In the genomic region with DNA sequence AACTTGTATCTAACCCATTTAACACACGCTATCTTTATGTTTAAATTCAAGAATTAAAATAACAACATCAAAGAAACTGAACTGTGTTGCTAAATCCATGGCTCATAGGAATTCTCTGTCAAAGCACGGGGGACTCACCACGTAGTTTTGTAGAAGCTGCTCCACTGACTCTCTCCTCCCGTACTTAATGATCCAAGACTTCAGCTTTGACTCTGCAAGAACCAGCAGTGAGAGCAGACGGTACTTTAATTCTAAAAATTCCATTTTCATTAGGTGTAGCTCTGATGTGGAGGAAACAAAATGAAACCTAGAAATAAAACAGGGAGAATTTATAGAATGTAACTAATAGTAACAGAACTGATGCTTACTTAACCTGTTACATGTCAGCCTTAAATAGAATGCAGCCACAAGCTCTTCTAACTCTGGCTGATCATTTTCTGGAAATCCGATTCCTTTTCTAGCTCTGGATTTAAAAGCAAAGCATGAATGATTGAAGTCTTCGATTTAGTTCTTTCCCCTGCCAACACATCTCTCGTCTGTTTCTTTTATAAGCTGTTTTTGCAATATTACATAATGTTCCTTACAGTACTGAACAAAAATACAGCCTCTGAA, we compare ENCODE assay signal across 11 cellular contexts.
DNase-seq lines count a peak whose midpoint lies in the region; TF ChIP-seq lines count a peak whose summit lies in the region.
"Had no signal": no experiment of that assay in that cellular context is flagged by ENCODE, and none has a peak within 500 bp of the region (broad histone marks: within the 10 kb centered on the region; RNA-seq: fewer than 3 reads in every experiment).

No MANE protein-coding gene starts in this region.

- WGBS in thyroid gland, 2 donors = 21 to 31% methylated on average over 8 of the region's 8 CpGs
- 83 to 89% (median 88%) methylated on average over 8 of the region's 8 CpGs for WGBS in spleen, 5 donors

- TF ChIP-seq POLR2A in thyroid gland (IDR thresholded peaks at IDR 0.05) (peak in 1 of 2 donors; percentile 15), spleen (IDR thresholded peaks at IDR 0.05) (no peak)

- no peaks in the 10 kb centered on the region for H3K9me3 ChIP-seq in muscle layer of duodenum (ENCODE audit: control insufficient read depth in 1 of 2, low read length in 2 of 2)
- H3K9me3 ChIP-seq in thyroid gland = no peaks in the 10 kb centered on the region
- peaks cover 0 to 7% (median 0%) of the 10 kb centered on the region in 8 donors for H3K9me3 ChIP-seq in spleen

- peak; percentile 41 for DNase-seq in M059J (ENCODE audit: low read depth)
- DNase-seq in choroid plexus epithelial cell (ENCODE audit: low read depth) = peak; percentile 28
- peak; percentile 27 to 41 for DNase-seq in thyroid gland
- DNase-seq in spleen = no peak
- no peak for DNase-seq in GM20000 (ENCODE audit: low spot score)
- DNase-seq in middle frontal gyrus (ENCODE audit: extremely low spot score, low spot score) = no peak
- DNase-seq: DMS153, H7, NCI-H1436 treated with DMSO at 0.1 percent for 48 hours, T-helper 17 cell had no signal

- H3K27me3 ChIP-seq in muscle layer of duodenum (ENCODE audit: low read depth, low read length) (no peaks in the 10 kb centered on the region), thyroid gland (no peaks in the 10 kb centered on the region), spleen (replicated peaks in 1 of 7) (no peaks in the 10 kb centered on the region)

- no peak for TF ChIP-seq CTCF in choroid plexus epithelial cell (conservative IDR thresholded peaks at IDR 0.05; ENCODE audit: low read depth, low read length)
- no peak for TF ChIP-seq CTCF in thyroid gland (IDR thresholded peaks at IDR 0.05)
- no peak for TF ChIP-seq CTCF in spleen (IDR thresholded peaks at IDR 0.05 in 8 of 11, conservative IDR thresholded peaks at IDR 0.05 in 3 of 11)
- no peak for TF ChIP-seq CTCF in GM20000 (IDR thresholded peaks at IDR 0.05; ENCODE audit: extremely low read depth, missing control alignments)

- no peaks in the 10 kb centered on the region for H3K36me3 ChIP-seq in muscle layer of duodenum (ENCODE audit: control insufficient read depth in 1 of 2, insufficient read depth in 2 of 2, low read length in 2 of 2)
- H3K36me3 ChIP-seq in thyroid gland = no peaks in the 10 kb centered on the region
- H3K36me3 ChIP-seq in spleen = peaks cover 0 to 68% (median 0%) of the 10 kb centered on the region in 6 donors

- H3K4me1 ChIP-seq in muscle layer of duodenum (ENCODE audit: control insufficient read depth in 1 of 2, insufficient read depth in 2 of 2, low read length in 2 of 2) = peaks cover 0 to 5% of the 10 kb centered on the region in 2 donors
- H3K4me1 ChIP-seq in thyroid gland = no peaks in the 10 kb centered on the region
- H3K4me1 ChIP-seq in spleen = no peaks in the 10 kb centered on the region

- no peak overlapping the region for H3K27ac ChIP-seq in muscle layer of duodenum (ENCODE audit: low read length)
- peak overlapping the region in 1 of 3 donors; percentile 12 for H3K27ac ChIP-seq in thyroid gland
- no peak overlapping the region for H3K27ac ChIP-seq in spleen

- intact Hi-C loops in thyroid gland (cut with DNase I) = no loop called here
- intact Hi-C loops in spleen (cut with DNase I; ENCODE audit: low total_unique reads) = no loop called here

- H3K4me3 ChIP-seq in choroid plexus epithelial cell (ENCODE audit: low read depth, low read length) (no peak overlapping the region), muscle layer of duodenum (ENCODE audit: low read depth in 1 of 2, low read length in 2 of 2) (peak overlapping the region; percentile 43 to 50), thyroid gland (replicated peaks in 1 of 3) (peak overlapping the region in 2 of 3 donors; percentile 2 to 13), spleen (no peak overlapping the region)

Comparison
In these comparisons a context has a peak if more than half of its experiments do, and no peak if none do; other contexts are left out.
1. DNase-seq: peak in M059J (single experiment), choroid plexus epithelial cell (single experiment) and thyroid gland (2 of 2); none in spleen (single experiment), GM20000 (single experiment) and middle frontal gyrus (single experiment).
2. H3K4me3 ChIP-seq: peak in muscle layer of duodenum (2 of 2) and thyroid gland (2 of 3); none in choroid plexus epithelial cell (single experiment) and spleen (0 of 8).